In the genomic region with DNA sequence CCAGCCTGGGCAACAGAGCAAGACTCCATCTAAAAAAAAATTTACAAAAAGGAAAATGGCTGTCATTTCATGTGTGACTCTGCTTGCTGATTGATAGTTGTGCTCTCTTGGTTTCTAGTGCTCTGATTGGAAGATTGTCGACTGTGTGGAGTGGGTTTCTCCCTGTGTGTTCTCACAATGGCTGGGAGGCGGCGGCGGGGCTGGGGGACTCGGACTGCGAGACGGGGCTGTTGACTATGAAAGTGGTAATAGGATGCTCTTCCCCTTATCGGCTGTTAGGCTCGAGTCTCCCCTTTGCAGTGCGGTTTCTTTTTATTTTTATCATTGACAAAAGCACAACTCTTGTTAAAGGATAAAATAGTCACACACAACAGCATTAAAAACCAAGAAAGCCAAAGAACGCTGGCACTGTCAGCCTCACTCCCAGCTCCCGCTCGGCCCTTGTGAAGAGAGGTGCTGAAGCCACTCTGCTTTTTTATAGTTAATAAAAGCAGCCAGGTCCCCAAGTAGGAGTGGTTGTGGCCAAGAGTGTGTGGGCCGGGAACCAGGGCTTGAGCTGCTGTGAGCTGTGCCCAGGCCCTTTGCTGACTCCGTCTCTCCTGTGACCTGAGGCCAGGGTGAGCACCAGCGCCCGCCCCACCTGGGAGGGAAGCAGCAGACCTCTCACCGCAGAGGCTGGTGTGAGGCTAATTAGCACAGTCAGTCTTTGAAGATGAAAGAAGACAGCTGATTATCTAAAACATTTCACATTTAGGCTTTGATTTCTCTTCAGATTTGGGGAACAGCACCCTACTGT, we compare ENCODE assay signal across 25 cellular contexts. TPM values are rescaled to one million over a fixed set of nuclear protein-coding genes. Genes with fewer than 3 reads are reported as not detected.
DNase-seq lines count a peak whose midpoint lies in the region; ATAC-seq and TF ChIP-seq lines count a peak whose summit lies in the region.
"Had no signal": no experiment of that assay in that cellular context is flagged by ENCODE, and none has a peak within 500 bp of the region (broad histone marks: within the 10 kb centered on the region; RNA-seq: fewer than 3 reads in every experiment).

No MANE protein-coding gene starts in this region.

- no peak for TF ChIP-seq POLR2A in adrenal gland (IDR thresholded peaks at IDR 0.05)

- H4K20me1 ChIP-seq in KMS-11 (ENCODE audit: insufficient read depth), result no peaks in the 10 kb centered on the region
- no peaks in the 10 kb centered on the region for H4K20me1 ChIP-seq in osteoblast (ENCODE audit: insufficient read depth, low read length)

- no peaks in the 10 kb centered on the region for H3K4me1 ChIP-seq in CD8-positive, alpha-beta T cell (ENCODE audit: insufficient read depth, low read length)
- peaks cover 44% of the 10 kb centered on the region for H3K4me1 ChIP-seq in KMS-11 (ENCODE audit: low read depth, poor library complexity, severe bottlenecking)
- peaks cover 10% of the 10 kb centered on the region for H3K4me1 ChIP-seq in osteoblast (ENCODE audit: insufficient read depth, low read length)
- no peaks in the 10 kb centered on the region for H3K4me1 ChIP-seq in adrenal gland (replicated peaks in 1 of 2)
- H3K4me1 ChIP-seq: lower lobe of right lung had no signal

- no peak overlapping the region for H3K4me3 ChIP-seq in CD8-positive, alpha-beta T cell (ENCODE audit: low read depth, low read length)
- H3K4me3 ChIP-seq in KMS-11 (IDR thresholded peaks at IDR 0.05; ENCODE audit: insufficient read depth, low read depth, low read length) (no peak overlapping the region), osteoblast (ENCODE audit: insufficient read depth, low read length) (no peak overlapping the region), adrenal gland (no peak overlapping the region)
- H3K4me3 ChIP-seq: lower lobe of right lung, SJSA1, stomach, tibial nerve had no signal

- H3K4me2 ChIP-seq in KMS-11 (peak overlapping the region; percentile 52), osteoblast (ENCODE audit: insufficient read depth, low read length) (no peak overlapping the region)

- H2AFZ ChIP-seq in KMS-11 (ENCODE audit: low read depth) (no peak overlapping the region), osteoblast (ENCODE audit: low read length) (no peak overlapping the region)

- no peak for TF ChIP-seq CTCF in CD8-positive, alpha-beta T cell (IDR thresholded peaks at IDR 0.05)
- TF ChIP-seq CTCF in KMS-11 (conservative IDR thresholded peaks at IDR 0.05; ENCODE audit: low read depth, low read length) (no peak), brain (conservative IDR thresholded peaks at IDR 0.05) (no peak), osteoblast (IDR thresholded peaks at IDR 0.05; ENCODE audit: extremely low read depth, low read depth, low read length) (no peak), adrenal gland (IDR thresholded peaks at IDR 0.05) (no peak)

- no peak overlapping the region for H3K27ac ChIP-seq in CD8-positive, alpha-beta T cell (ENCODE audit: low read depth, low read length)
- H3K27ac ChIP-seq in KMS-11 (peak overlapping the region; percentile 59; the same call in 1 of the 2 replicates), osteoblast (ENCODE audit: low read depth, low read length) (no peak overlapping the region), adrenal gland (no peak overlapping the region)
- H3K27ac ChIP-seq: lower lobe of right lung, SJSA1, stomach, tibial nerve had no signal

- no peaks in the 10 kb centered on the region for H3K27me3 ChIP-seq in CD8-positive, alpha-beta T cell (ENCODE audit: insufficient read depth, low read length)
- H3K27me3 ChIP-seq in KMS-11 (ENCODE audit: insufficient read depth, low read depth), result no peaks in the 10 kb centered on the region
- H3K27me3 ChIP-seq in osteoblast (ENCODE audit: insufficient read depth, low read length), result no peaks in the 10 kb centered on the region
- no peaks in the 10 kb centered on the region for H3K27me3 ChIP-seq in adrenal gland
- H3K27me3 ChIP-seq: SJSA1, stomach, tibial nerve had no signal

- H3K36me3 Mint-ChIP-seq in CD8-positive, alpha-beta T cell, result peaks cover 42% of the 10 kb centered on the region
- peaks cover 28% of the 10 kb centered on the region for H3K36me3 Mint-ChIP-seq in brain
- no peaks in the 10 kb centered on the region for H3K36me3 Mint-ChIP-seq in activated CD8-positive, alpha-beta T cell treated with anti-CD3 and anti-CD28 coated beads, Interleukin-2, amount 10 ng/mL, durations not matched to agents 7 days and 5 days (ENCODE audit: low read depth)
- H3K36me3 Mint-ChIP-seq: activated naive CD4-positive, alpha-beta T cell treated with anti-CD3 and anti-CD28 coated beads, Interleukin-2, amount 50 U/mL, for 72 hours had no signal

- peaks cover 2% of the 10 kb centered on the region for H3K4me1 Mint-ChIP-seq in CD8-positive, alpha-beta T cell (ENCODE audit: low read depth)
- H3K4me1 Mint-ChIP-seq in brain, result peaks cover 9% of the 10 kb centered on the region
- no peaks in the 10 kb centered on the region for H3K4me1 Mint-ChIP-seq in activated CD8-positive, alpha-beta T cell treated with anti-CD3 and anti-CD28 coated beads, Interleukin-2, amount 10 ng/mL, durations not matched to agents 7 days and 5 days (ENCODE audit: low read depth)

- peak overlapping the region; percentile 82 for H3K27ac Mint-ChIP-seq in CD8-positive, alpha-beta T cell
- H3K27ac Mint-ChIP-seq in brain, result peak overlapping the region in 4 of 5 experiments; percentile 3 to 52 (median 48)
- H3K27ac Mint-ChIP-seq in activated CD8-positive, alpha-beta T cell treated with anti-CD3 and anti-CD28 coated beads, Interleukin-2, amount 10 ng/mL, durations not matched to agents 7 days and 5 days, result no peak overlapping the region
- H3K27ac Mint-ChIP-seq: activated CD4-positive, alpha-beta T cell treated with anti-CD3 and anti-CD28 coated beads, Interleukin-2, amount 10 ng/mL, durations not matched to agents 24 days and 14 days had no signal

- WGBS in adrenal gland, 4 donors, result 93 to 97% (median 95%) methylated on average over 18 of the region's 18 CpGs

- H3K4me3 Mint-ChIP-seq in CD8-positive, alpha-beta T cell, result no peak overlapping the region
- H3K4me3 Mint-ChIP-seq in brain, result peak overlapping the region in 1 of 5 experiments; percentile 8
- H3K4me3 Mint-ChIP-seq in activated CD8-positive, alpha-beta T cell treated with anti-CD3 and anti-CD28 coated beads, Interleukin-2, amount 10 ng/mL, durations not matched to agents 7 days and 5 days, result no peak overlapping the region
- H3K4me3 Mint-ChIP-seq: activated CD4-positive, alpha-beta T cell treated with anti-CD3 and anti-CD28 coated beads, Interleukin-2, amount 10 ng/mL, durations not matched to agents 24 days and 14 days had no signal

- no peaks in the 10 kb centered on the region for H3K27me3 Mint-ChIP-seq in CD8-positive, alpha-beta T cell (ENCODE audit: low read depth)
- H3K27me3 Mint-ChIP-seq in brain, result peaks cover 6% of the 10 kb centered on the region
- H3K27me3 Mint-ChIP-seq in activated CD8-positive, alpha-beta T cell treated with anti-CD3 and anti-CD28 coated beads, Interleukin-2, amount 10 ng/mL, durations not matched to agents 7 days and 5 days (ENCODE audit: low read depth), result no peaks in the 10 kb centered on the region
- H3K27me3 Mint-ChIP-seq: activated CD4-positive, alpha-beta T cell treated with anti-CD3 and anti-CD28 coated beads, Interleukin-2, amount 10 ng/mL, durations not matched to agents 24 days and 14 days had no signal

- CTCF ChIA-PET in CD8-positive, alpha-beta T cell (lab: Charles Lee), result interaction anchor here (1.1 kb wide), 1 partner anchor 13 kb away, joined by 4 read pairs; no protein-coding TSS in a partner anchor
- CTCF ChIA-PET in activated CD8-positive, alpha-beta T cell treated with anti-CD3 and anti-CD28 coated beads, Interleukin-2, amount 10 ng/mL, durations not matched to agents 7 days and 5 days (lab: Charles Lee), result no interaction called here

- peaks cover 7% of the 10 kb centered on the region; the same call in 1 of the 2 replicates for H3K79me2 ChIP-seq in KMS-11 (ENCODE audit: insufficient read depth, low read depth)
- H3K79me2 ChIP-seq in osteoblast (ENCODE audit: insufficient read depth, low read length), result peaks cover 38% of the 10 kb centered on the region

- H3K36me3 ChIP-seq in CD8-positive, alpha-beta T cell (ENCODE audit: insufficient read depth, low read length), result peaks cover 7% of the 10 kb centered on the region
- H3K36me3 ChIP-seq in KMS-11 (ENCODE audit: insufficient read depth) (no peaks in the 10 kb centered on the region), osteoblast (ENCODE audit: insufficient read depth, low read length) (peaks cover 4% of the 10 kb centered on the region), adrenal gland (replicated peaks in 1 of 2) (peaks cover 0 to 2% of the 10 kb centered on the region in 2 donors)

- no peaks in the 10 kb centered on the region for H3K9me3 ChIP-seq in CD8-positive, alpha-beta T cell (ENCODE audit: low read length)
- no peaks in the 10 kb centered on the region for H3K9me3 ChIP-seq in osteoblast (ENCODE audit: low read depth, low read length)
- no peaks in the 10 kb centered on the region for H3K9me3 ChIP-seq in adrenal gland (replicated peaks in 1 of 3)
- H3K9me3 ChIP-seq: lower lobe of right lung, SJSA1, stomach, tibial nerve had no signal

- intact Hi-C loops in CD8-positive, alpha-beta T cell (cut with DNase I, micrococcal nuclease), result loop anchor here in 1 of 2 experiments (10.0 kb wide), 1 partner anchor 236 kb away; no protein-coding TSS in a partner anchor
- intact Hi-C loops in adrenal gland (cut with DNase I), result no loop called here

- no peaks in the 10 kb centered on the region for H3K9me3 Mint-ChIP-seq in CD8-positive, alpha-beta T cell
- H3K9me3 Mint-ChIP-seq in brain, result no peaks in the 10 kb centered on the region
- H3K9me3 Mint-ChIP-seq in activated CD8-positive, alpha-beta T cell treated with anti-CD3 and anti-CD28 coated beads, Interleukin-2, amount 10 ng/mL, durations not matched to agents 7 days and 5 days (ENCODE audit: insufficient read depth), result no peaks in the 10 kb centered on the region
- H3K9me3 Mint-ChIP-seq: activated CD4-positive, alpha-beta T cell treated with anti-CD3 and anti-CD28 coated beads, Interleukin-2, amount 10 ng/mL, durations not matched to agents 24 days and 14 days; activated naive CD4-positive, alpha-beta T cell treated with anti-CD3 and anti-CD28 coated beads, Interleukin-2, amount 50 U/mL, for 72 hours had no signal

- H3K9ac ChIP-seq in KMS-11, result no peak overlapping the region

- ATAC-seq in CD8-positive, alpha-beta T cell, result no peak
- no peak for ATAC-seq in activated CD8-positive, alpha-beta T cell treated with anti-CD3 and anti-CD28 coated beads, Interleukin-2, amount 10 ng/mL, durations not matched to agents 7 days and 5 days
- ATAC-seq: Panc1, sciatic nerve had no signal

- POLR2A ChIA-PET in CD8-positive, alpha-beta T cell (lab: Charles Lee), result no interaction called here
- POLR2A ChIA-PET in activated CD8-positive, alpha-beta T cell treated with anti-CD3 and anti-CD28 coated beads, Interleukin-2, amount 10 ng/mL, durations not matched to agents 7 days and 5 days (lab: Charles Lee), result no interaction called here

- no peak for DNase-seq in CD8-positive, alpha-beta T cell
- peak; percentile 44 for DNase-seq in osteoblast (ENCODE audit: insufficient read length, low spot score, missing footprints)
- DNase-seq in anterior cingulate cortex (lab: John Stamatoyannopoulos, UW), result no peak
- no peak for DNase-seq in activated CD4-positive, alpha-beta T cell treated with anti-CD3 and anti-CD28 coated beads for 1 hour
- DNase-seq in adrenal gland, result no peak
- no peak for DNase-seq in activated CD8-positive, alpha-beta T cell treated with anti-CD3 and anti-CD28 coated beads, Interleukin-2, amount 10 ng/mL, durations not matched to agents 7 days and 5 days
- DNase-seq: activated CD4-positive, alpha-beta T cell treated with anti-CD3 and anti-CD28 coated beads, Interleukin-2, amount 10 ng/mL, durations not matched to agents 24 days and 14 days; IMR-90; lower lobe of right lung; NCI-H446; NK-92 treated with Interleukin-12 subunit alpha and Interleukin-12 subunit beta, amount 100 ng/mL, for 24 hours; stimulated activated CD4-positive, alpha-beta T cell treated with anti-CD3 and anti-CD28 coated beads, Interleukin-15, amount 100 ng/mL, for 24 hours; stomach had no signal

RNA-seq across cellular contexts. Expression of gene TBCD, which starts 36.5 kb away (rescaled TPM):
- 10 to 100 TPM; 78.3 to 91.2 TPM for total RNA-seq in CD8-positive, alpha-beta T cell
- polyA plus RNA-seq in brain (ENCODE audit: insufficient read depth, low read depth, low replicate concordance) (96.8 TPM), adrenal gland (100 to 1,000 TPM in 2 of 3 donors, 10 to 100 TPM in 1; 25.6 to 240 (median 159) TPM)
- total RNA-seq in osteoblast (28.0 and 29.0 TPM in 2 replicates), adrenal gland (100 to 1,000 TPM in 2 of 8 donors, 10 to 100 TPM in 6; 44.7 to 112 (median 66.2) TPM)
- 100 to 1,000 TPM; 112 to 122 TPM for total RNA-seq in activated CD8-positive, alpha-beta T cell treated with anti-CD3 and anti-CD28 coated beads, Interleukin-2, amount 10 ng/mL, durations not matched to agents 7 days and 5 days

RNA-seq across cellular contexts. Expression of gene ZNF750, which starts 51.4 kb away (rescaled TPM):
- total RNA-seq in CD8-positive, alpha-beta T cell, result not detected
- polyA plus RNA-seq in brain (ENCODE audit: insufficient read depth, low read depth, low replicate concordance), result 0.31 TPM
- not detected in 2 replicates for total RNA-seq in osteoblast
- total RNA-seq in adrenal gland, result under 1 TPM in 2 of 8 donors, not detected in 6; 0.07 to 0.14 TPM
- polyA plus RNA-seq in adrenal gland, result under 1 TPM in 2 of 3 donors, not detected in 1; 0.08 to 0.20 TPM
- not detected for total RNA-seq in activated CD8-positive, alpha-beta T cell treated with anti-CD3 and anti-CD28 coated beads, Interleukin-2, amount 10 ng/mL, durations not matched to agents 7 days and 5 days
- total RNA-seq: activated CD4-positive, alpha-beta T cell treated with anti-CD3 and anti-CD28 coated beads, Interleukin-2, amount 10 ng/mL, durations not matched to agents 24 days and 14 days; activated naive CD4-positive, alpha-beta T cell treated with anti-CD3 and anti-CD28 coated beads, Interleukin-2, amount 50 U/mL, for 72 hours; cerebellum; frontal cortex; IMR-90; mucosa of gallbladder; sciatic nerve; SJSA1; stomach; T-helper 2 cell treated with Interferon-gamma antibody and Interleukin-4, amounts not matched to agents 100 ng/mL and 5 ng/mL, for 36 hours; tibial nerve had no signal
- polyA plus RNA-seq: IMR-90, neural cell had no signal

RNA-seq across cellular contexts. Expression of gene FN3K, which starts 53.0 kb away (rescaled TPM):
- 1 to 10 TPM; 3.1 to 3.4 TPM for total RNA-seq in CD8-positive, alpha-beta T cell
- 99.9 TPM for polyA plus RNA-seq in brain (ENCODE audit: insufficient read depth, low read depth, low replicate concordance)
- 2.9 and 4.4 TPM in 2 replicates for total RNA-seq in osteoblast
- total RNA-seq in adrenal gland, result 100 to 1,000 TPM in 1 of 8 donors, 10 to 100 TPM in 7; 16.0 to 136 (median 66.9) TPM
- 10 to 100 TPM; 32.8 to 43.0 (median 38.7) TPM for polyA plus RNA-seq in adrenal gland
- 1 to 10 TPM; 1.7 to 1.9 TPM for total RNA-seq in activated CD8-positive, alpha-beta T cell treated with anti-CD3 and anti-CD28 coated beads, Interleukin-2, amount 10 ng/mL, durations not matched to agents 7 days and 5 days
